In the genomic region with DNA sequence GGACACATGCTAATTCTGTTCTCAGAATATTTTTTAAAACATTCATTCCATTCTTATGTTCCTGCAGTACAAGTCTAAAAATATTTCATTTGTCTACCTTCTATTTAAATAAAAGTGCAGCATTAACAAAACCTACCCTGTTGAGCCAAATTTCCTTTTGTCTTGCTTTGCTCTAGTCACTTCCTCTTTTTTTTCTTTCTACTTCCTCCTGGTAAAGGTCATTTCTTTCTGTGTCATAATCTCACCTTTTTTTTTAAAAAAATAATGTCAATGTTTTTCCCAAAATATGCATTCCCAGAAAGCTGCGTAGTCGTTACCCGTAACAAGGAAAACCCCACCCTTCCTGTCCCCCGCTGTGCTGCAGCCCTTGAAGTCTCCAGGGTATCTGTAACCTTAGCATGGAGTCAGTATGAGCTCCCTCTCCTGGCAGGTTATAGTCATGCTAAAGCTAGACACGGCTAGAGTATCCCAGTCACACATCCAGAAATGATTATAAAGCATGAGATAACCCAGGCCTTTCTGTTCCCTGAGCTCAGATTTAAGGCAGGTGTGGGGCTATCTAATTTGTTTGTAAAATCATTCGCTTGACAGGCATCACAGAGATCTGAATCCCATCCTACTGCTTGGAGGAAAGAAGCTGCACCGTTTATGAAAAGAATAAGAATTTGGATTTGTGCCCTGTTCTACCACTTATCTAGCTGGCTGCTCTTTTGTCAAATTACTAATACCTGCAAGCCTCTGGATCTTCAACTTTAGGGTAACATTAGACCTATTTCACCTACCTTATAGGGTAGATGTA, we compare ENCODE assay signal across 8 cellular contexts. TPM values are rescaled to one million over a fixed set of nuclear protein-coding genes. Genes with fewer than 3 reads are reported as not detected.
DNase-seq lines count a peak whose midpoint lies in the region; ATAC-seq and TF ChIP-seq lines count a peak whose summit lies in the region.

No MANE protein-coding gene starts in this region.

- peak overlapping the region; percentile 85 for H3K27ac Mint-ChIP-seq in activated naive CD8-positive, alpha-beta T cell treated with anti-CD3 and anti-CD28 coated beads, Interleukin-2, amount 50 U/mL, for 24 hours

- H3K9me3 ChIP-seq in SK-N-SH, result no peaks in the 10 kb centered on the region

- peak overlapping the region; percentile 71 for H3K4me3 Mint-ChIP-seq in activated naive CD8-positive, alpha-beta T cell treated with anti-CD3 and anti-CD28 coated beads, Interleukin-2, amount 50 U/mL, for 24 hours

- peak; percentile 97 for ATAC-seq in HG02623 (IDR thresholded peaks at IDR 0.05; ENCODE audit: unreplicated experiment)
- peak; percentile 99 for ATAC-seq in activated naive CD8-positive, alpha-beta T cell treated with anti-CD3 and anti-CD28 coated beads, Interleukin-2, amount 50 U/mL, for 24 hours
- peak; percentile 99 for ATAC-seq in left ventricle myocardium superior

- POLR2A ChIA-PET in SK-N-SH (lab: Yijun Ruan, JAX), result interaction anchor here (0.8 kb wide), 1 partner anchor 30 kb away, joined by 3 read pairs; no protein-coding TSS in a partner anchor

- H3K4me1 ChIP-seq in SK-N-SH (ENCODE audit: control insufficient read depth in 1 of 2, insufficient read depth in 2 of 2, low read depth in 1 of 2, low read length in 1 of 2), result no peaks in the 10 kb centered on the region; a peak in 3 of 4 replicates

- CTCF ChIA-PET in SK-N-SH (lab: Yijun Ruan, JAX), result interaction anchor here (0.6 to 6.1 kb wide), 25 partner anchors 10 to 530 kb away, joined by 3 to 49 read pairs (median 4); a partner anchor contains a TSS

- no peaks in the 10 kb centered on the region for H3K9me3 Mint-ChIP-seq in activated naive CD8-positive, alpha-beta T cell treated with anti-CD3 and anti-CD28 coated beads, Interleukin-2, amount 50 U/mL, for 24 hours

- H3K27ac ChIP-seq in SK-N-SH (ENCODE audit: low read depth in 2 of 2, low read length in 1 of 2), result no peak overlapping the region

- no peaks in the 10 kb centered on the region for H3F3A ChIP-seq in SK-N-SH (replicated peaks; ENCODE audit: insufficient read depth)

- TF ChIP-seq CTCF in GM12875 (IDR thresholded peaks at IDR 0.05; ENCODE audit: borderline replicate concordance, insufficient read depth, low read depth, low read length), result peak; percentile 76
- TF ChIP-seq CTCF in SK-N-SH (IDR thresholded peaks at IDR 0.05), result peak; percentile 71

- H3K27me3 ChIP-seq in SK-N-SH (ENCODE audit: insufficient read depth), result no peaks in the 10 kb centered on the region

- H3K9ac ChIP-seq in SK-N-SH, result no peak overlapping the region

- H3K27me3 Mint-ChIP-seq in activated naive CD8-positive, alpha-beta T cell treated with anti-CD3 and anti-CD28 coated beads, Interleukin-2, amount 50 U/mL, for 24 hours, result peaks cover 1% of the 10 kb centered on the region

- H3K4me3 ChIP-seq in GM12875 (ENCODE audit: low read depth, low read length) (no peak overlapping the region), SK-N-SH (ENCODE audit: low read depth in 2 of 2, low read length in 1 of 2) (no peak overlapping the region)

- no peak overlapping the region for H3K4me2 ChIP-seq in SK-N-SH

- DNase-seq in NAMALWA (ENCODE audit: low spot score) (peak; percentile 91), SK-N-SH (peak; percentile 72), left ventricle myocardium superior (peak; percentile 66), pulmonary artery endothelial cell (ENCODE audit: low read depth, low spot score) (peak; percentile 71), GOT3 (lab: John Stamatoyannopoulos, UW) (no peak)
- DNase-seq in activated naive CD8-positive, alpha-beta T cell treated with anti-CD3 and anti-CD28 coated beads, Interleukin-2, amount 50 U/mL, for 24 hours, result peak; percentile 66

- peak; percentile 68 for TF ChIP-seq RAD21 in SK-N-SH (IDR thresholded peaks at IDR 0.05; ENCODE audit: low read length)

- H4K20me1 ChIP-seq in SK-N-SH (ENCODE audit: insufficient read depth), result no peaks in the 10 kb centered on the region

- no peaks in the 10 kb centered on the region for H3K79me2 ChIP-seq in SK-N-SH (ENCODE audit: insufficient read depth)

- no peaks in the 10 kb centered on the region for H3K36me3 ChIP-seq in SK-N-SH (replicated peaks in 1 of 2; ENCODE audit: control insufficient read depth in 1 of 2, insufficient read depth in 2 of 2, low read length in 1 of 2)

- no peaks in the 10 kb centered on the region for H3K9me2 ChIP-seq in SK-N-SH

- H3K4me1 Mint-ChIP-seq in activated naive CD8-positive, alpha-beta T cell treated with anti-CD3 and anti-CD28 coated beads, Interleukin-2, amount 50 U/mL, for 24 hours, result peaks cover 28% of the 10 kb centered on the region

- peak in 1 of 2 experiments; percentile 28; a peak in 1 of 4 replicates for TF ChIP-seq EP300 in SK-N-SH (IDR thresholded peaks at IDR 0.05; ENCODE audit: borderline replicate concordance in 1 of 2, low read depth in 1 of 2, low read length in 1 of 2)

- peaks cover 2% of the 10 kb centered on the region for H3K36me3 Mint-ChIP-seq in activated naive CD8-positive, alpha-beta T cell treated with anti-CD3 and anti-CD28 coated beads, Interleukin-2, amount 50 U/mL, for 24 hours (ENCODE audit: low read depth)

- intact Hi-C loops in left ventricle myocardium superior (cut with micrococcal nuclease), result loop anchor here (1.0 to 2.0 kb wide), 2 partner anchors 127 to 152 kb away; no protein-coding TSS in a partner anchor

- no peak overlapping the region; the same call in 1 of the 2 replicates for H2AFZ ChIP-seq in SK-N-SH (ENCODE audit: low read depth)

- WGBS in SK-N-SH (ENCODE audit: low lambda C conversion rate), result 38% methylated on average over 7 of the region's 7 CpGs

TF ChIP-seq in SK-N-SH, 30 proteins besides CTCF, POLR2A, EP300 and RAD21 (continues in another document):
- TF ChIP-seq TEAD4 (IDR thresholded peaks at IDR 0.05; ENCODE audit: borderline replicate concordance, insufficient read depth) (no peak), MXI1 (IDR thresholded peaks at IDR 0.05; ENCODE audit: low read depth, low read length) (no peak), SIN3A (IDR thresholded peaks at IDR 0.05; ENCODE audit: borderline replicate concordance, low read depth, low read length) (peak; percentile 35; the same call in 1 of the 2 replicates), JUND (IDR thresholded peaks at IDR 0.05) (no peak), GABPA (IDR thresholded peaks at IDR 0.05; ENCODE audit: low read depth) (peak; percentile 64), YY1 (IDR thresholded peaks at IDR 0.05; ENCODE audit: low read depth) (no peak), RFX5 (IDR thresholded peaks at IDR 0.05; ENCODE audit: low read length) (no peak), POLR2AphosphoS5 (IDR thresholded peaks at IDR 0.05; ENCODE audit: low read depth, low read length) (no peak), EZH2phosphoT487 (IDR thresholded peaks at IDR 0.05; ENCODE audit: borderline replicate concordance, low read depth) (no peak), TAF1 (IDR thresholded peaks at IDR 0.05; ENCODE audit: borderline replicate concordance, low read depth, low read length) (no peak), FOXJ3 (CRISPR knock-in tag; IDR thresholded peaks at IDR 0.05) (no peak), RCOR1 (IDR thresholded peaks at IDR 0.05; ENCODE audit: low read length) (no peak), ELF1 (IDR thresholded peaks at IDR 0.05) (no peak), RXRA (IDR thresholded peaks at IDR 0.05; ENCODE audit: borderline replicate concordance, low read depth) (no peak), FOSL2 (IDR thresholded peaks at IDR 0.05; ENCODE audit: borderline replicate concordance, low read depth) (no peak), GATA2 (CRISPR knock-in tag; IDR thresholded peaks at IDR 0.05) (no peak)
- TF ChIP-seq, protein P1, sequence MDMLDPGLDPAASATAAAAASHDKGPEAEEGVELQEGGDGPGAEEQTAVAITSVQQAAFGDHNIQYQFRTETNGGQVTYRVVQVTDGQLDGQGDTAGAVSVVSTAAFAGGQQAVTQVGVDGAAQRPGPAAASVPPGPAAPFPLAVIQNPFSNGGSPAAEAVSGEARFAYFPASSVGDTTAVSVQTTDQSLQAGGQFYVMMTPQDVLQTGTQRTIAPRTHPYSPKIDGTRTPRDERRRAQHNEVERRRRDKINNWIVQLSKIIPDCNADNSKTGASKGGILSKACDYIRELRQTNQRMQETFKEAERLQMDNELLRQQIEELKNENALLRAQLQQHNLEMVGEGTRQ (IDR thresholded peaks at IDR 0.05; ENCODE audit: borderline replicate concordance, low read depth, low read length), result no peak
- TF ChIP-seq, protein P2, sequence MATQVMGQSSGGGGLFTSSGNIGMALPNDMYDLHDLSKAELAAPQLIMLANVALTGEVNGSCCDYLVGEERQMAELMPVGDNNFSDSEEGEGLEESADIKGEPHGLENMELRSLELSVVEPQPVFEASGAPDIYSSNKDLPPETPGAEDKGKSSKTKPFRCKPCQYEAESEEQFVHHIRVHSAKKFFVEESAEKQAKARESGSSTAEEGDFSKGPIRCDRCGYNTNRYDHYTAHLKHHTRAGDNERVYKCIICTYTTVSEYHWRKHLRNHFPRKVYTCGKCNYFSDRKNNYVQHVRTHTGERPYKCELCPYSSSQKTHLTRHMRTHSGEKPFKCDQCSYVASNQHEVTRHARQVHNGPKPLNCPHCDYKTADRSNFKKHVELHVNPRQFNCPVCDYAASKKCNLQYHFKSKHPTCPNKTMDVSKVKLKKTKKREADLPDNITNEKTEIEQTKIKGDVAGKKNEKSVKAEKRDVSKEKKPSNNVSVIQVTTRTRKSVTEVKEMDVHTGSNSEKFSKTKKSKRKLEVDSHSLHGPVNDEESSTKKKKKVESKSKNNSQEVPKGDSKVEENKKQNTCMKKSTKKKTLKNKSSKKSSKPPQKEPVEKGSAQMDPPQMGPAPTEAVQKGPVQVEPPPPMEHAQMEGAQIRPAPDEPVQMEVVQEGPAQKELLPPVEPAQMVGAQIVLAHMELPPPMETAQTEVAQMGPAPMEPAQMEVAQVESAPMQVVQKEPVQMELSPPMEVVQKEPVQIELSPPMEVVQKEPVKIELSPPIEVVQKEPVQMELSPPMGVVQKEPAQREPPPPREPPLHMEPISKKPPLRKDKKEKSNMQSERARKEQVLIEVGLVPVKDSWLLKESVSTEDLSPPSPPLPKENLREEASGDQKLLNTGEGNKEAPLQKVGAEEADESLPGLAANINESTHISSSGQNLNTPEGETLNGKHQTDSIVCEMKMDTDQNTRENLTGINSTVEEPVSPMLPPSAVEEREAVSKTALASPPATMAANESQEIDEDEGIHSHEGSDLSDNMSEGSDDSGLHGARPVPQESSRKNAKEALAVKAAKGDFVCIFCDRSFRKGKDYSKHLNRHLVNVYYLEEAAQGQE (IDR thresholded peaks at IDR 0.05; ENCODE audit: low read depth, low read length), result no peak

RNA-seq across cellular contexts. Expression of a gene that starts 51.1 kb away (rescaled TPM):
- polyA plus RNA-seq in SK-N-SH (2012; rRNA removed), result 12.8 and 14.2 TPM in 2 replicates
- polyA plus RNA-seq in SK-N-SH (2012; cell fraction: cytosol; rRNA removed), result 13.3 and 13.9 TPM in 2 replicates
- 21.7 and 33.6 TPM in 2 replicates for polyA plus RNA-seq in SK-N-SH (2012; cell fraction: nucleus; rRNA removed)
- total RNA-seq in left ventricle myocardium superior (14.5 TPM), pulmonary artery endothelial cell (18.7 and 27.7 TPM in 2 replicates)
